In genomic region chr2:160253440-160254296, GRCh38 we compare ENCODE assay signal across 16 cellular contexts. TPM values are rescaled to one million over a fixed set of nuclear protein-coding genes. Genes with fewer than 3 reads are reported as not detected.
DNase-seq lines count a peak whose midpoint lies in the region; ATAC-seq, FAIRE-seq and TF ChIP-seq lines count a peak whose summit lies in the region.
"Had no signal": no experiment of that assay in that cellular context is flagged by ENCODE, and none has a peak within 500 bp of the region (broad histone marks: within the 10 kb centered on the region; RNA-seq: fewer than 3 reads in every experiment).

No MANE protein-coding gene starts in this region.

- H2AFZ ChIP-seq in HepG2 (ENCODE audit: low read length), result no peak overlapping the region

- H3K4me2 ChIP-seq in HepG2 (ENCODE audit: low read depth, low read length), result no peak overlapping the region

- H3K9me3 ChIP-seq in liver (ENCODE audit: control insufficient read depth in 4 of 4, low read length in 3 of 4) (no peaks in the 10 kb centered on the region), HepG2 (ENCODE audit: low read length) (no peaks in the 10 kb centered on the region), sigmoid colon (no peaks in the 10 kb centered on the region)
- H3K9me3 ChIP-seq: upper lobe of right lung had no signal

- in situ Hi-C loops in HepG2 (cut with HindIII; ENCODE audit: extremely low pct_ligation_motif_present, low pct_unique_long_range_greater_than_20kb), result loop anchor here (25.0 kb wide), 1 partner anchor 709 kb away; no protein-coding TSS in a partner anchor

- ATAC-seq in HepG2 (no peak), left lobe of liver (peak; percentile 94), HG03280 (IDR thresholded peaks at IDR 0.05; ENCODE audit: unreplicated experiment) (no peak)
- ATAC-seq: naive thymus-derived CD4-positive, alpha-beta T cell; upper lobe of right lung had no signal

- no peak for FAIRE-seq in HepG2 (lab: Jason Lieb, UNC)
- FAIRE-seq: GM12891, H54 had no signal

- H3K36me3 Mint-ChIP-seq in chondrocyte (ENCODE audit: low read depth), result no peaks in the 10 kb centered on the region
- H3K36me3 Mint-ChIP-seq: naive thymus-derived CD4-positive, alpha-beta T cell had no signal

- H3K9ac ChIP-seq in liver (ENCODE audit: low read depth in 1 of 2, low read length in 2 of 2) (no peak overlapping the region), HepG2 (ENCODE audit: insufficient read depth, low read depth, low read length) (no peak overlapping the region)

- H3K4me1 ChIP-seq in liver (ENCODE audit: control insufficient read depth in 4 of 4, insufficient read depth in 4 of 4, low read length in 3 of 4) (peaks cover 0 to 8% (median 7%) of the 10 kb centered on the region in 4 donors), HepG2 (ENCODE audit: insufficient read depth, low read length) (no peaks in the 10 kb centered on the region), sigmoid colon (peaks cover 0 to 15% (median 6%) of the 10 kb centered on the region in 4 donors)

- BruUV-seq in HepG2 (replicated peaks; lab: Mats Ljungman, UMichigan), result no TSS peak

- H3K27ac ChIP-seq in liver (ENCODE audit: low read depth in 1 of 2, low read length in 2 of 2) (no peak overlapping the region), HepG2 (ENCODE audit: extremely low read length, insufficient read depth, low read length) (no peak overlapping the region), sigmoid colon (no peak overlapping the region)
- H3K27ac ChIP-seq: upper lobe of right lung had no signal

- H3K27ac Mint-ChIP-seq in chondrocyte (ENCODE audit: unreplicated experiment), result peak overlapping the region; percentile 53
- H3K27ac Mint-ChIP-seq: activated CD4-positive, alpha-beta memory T cell treated with anti-CD3 and anti-CD28 coated beads, Interleukin-2, amount 10 ng/mL, durations not matched to agents 7 days and 5 days; naive thymus-derived CD4-positive, alpha-beta T cell had no signal

- TF ChIP-seq RAD21 in liver (IDR thresholded peaks at IDR 0.05), result peak; percentile 20 to 34
- no peak for TF ChIP-seq RAD21 in HepG2 (CRISPR knock-in tag; IDR thresholded peaks at IDR 0.05)

- no peak for TF ChIP-seq EP300 in HepG2 (IDR thresholded peaks at IDR 0.05; ENCODE audit: low read depth in 2 of 2, low read length in 2 of 2)
- TF ChIP-seq EP300 in HepG2 (CRISPR knock-in tag; IDR thresholded peaks at IDR 0.05; ENCODE audit: borderline replicate concordance), result no peak
- TF ChIP-seq EP300 in sigmoid colon (IDR thresholded peaks at IDR 0.05), result no peak

- peaks cover 81% of the 10 kb centered on the region for H3K4me1 Mint-ChIP-seq in chondrocyte (ENCODE audit: low read depth)
- H3K4me1 Mint-ChIP-seq: activated CD4-positive, alpha-beta memory T cell treated with anti-CD3 and anti-CD28 coated beads, Interleukin-2, amount 10 ng/mL, durations not matched to agents 7 days and 5 days had no signal

- intact Hi-C loops in HepG2 (cut with micrococcal nuclease; ENCODE audit: unreplicated experiment), result loop anchor here (2.0 kb wide), 1 partner anchor 809 kb away; no protein-coding TSS in a partner anchor
- intact Hi-C loops in sigmoid colon (cut with DNase I), result loop anchor here (5.0 kb wide), 1 partner anchor 809 kb away; no protein-coding TSS in a partner anchor

- TF ChIP-seq CTCF in liver (IDR thresholded peaks at IDR 0.05; ENCODE audit: low read depth, low read length, missing input control), result no peak
- no peak for TF ChIP-seq CTCF in HepG2 (CRISPR knock-in tag; IDR thresholded peaks at IDR 0.05)
- TF ChIP-seq CTCF in chondrocyte (IDR thresholded peaks at IDR 0.05), result no peak
- TF ChIP-seq CTCF in sigmoid colon (IDR thresholded peaks at IDR 0.05), result no peak

- peak overlapping the region; percentile 4 to 44 (median 5) for H3K4me3 ChIP-seq in liver (ENCODE audit: low read depth in 1 of 3, low read length in 3 of 3)
- no peak overlapping the region for H3K4me3 ChIP-seq in HepG2 (replicated peaks in 1 of 3; ENCODE audit: insufficient read depth in 1 of 3, low read depth in 2 of 3, low read length in 3 of 3)
- no peak overlapping the region for H3K4me3 ChIP-seq in sigmoid colon
- H3K4me3 ChIP-seq: upper lobe of right lung had no signal

- H3K27me3 Mint-ChIP-seq in chondrocyte (ENCODE audit: low read depth), result no peaks in the 10 kb centered on the region

- H3K79me2 ChIP-seq in HepG2 (ENCODE audit: insufficient read depth, low read length), result no peaks in the 10 kb centered on the region

- H3K27me3 ChIP-seq in liver (ENCODE audit: control insufficient read depth in 4 of 4, insufficient read depth in 4 of 4, low read length in 3 of 4), result no peaks in the 10 kb centered on the region
- no peaks in the 10 kb centered on the region for H3K27me3 ChIP-seq in HepG2 (ENCODE audit: control insufficient read depth in 1 of 2, insufficient read depth in 2 of 2, low read length in 2 of 2)
- H3K27me3 ChIP-seq in sigmoid colon, result no peaks in the 10 kb centered on the region
- H3K27me3 ChIP-seq: upper lobe of right lung had no signal

- POLR2A ChIA-PET in HepG2 (lab: Yijun Ruan, JAX), result no interaction called here

- H3K36me3 ChIP-seq in liver (ENCODE audit: control insufficient read depth in 4 of 4, insufficient read depth in 3 of 4, low read depth in 1 of 4, low read length in 3 of 4) (no peaks in the 10 kb centered on the region), HepG2 (replicated peaks in 1 of 2; ENCODE audit: control insufficient read depth in 1 of 2, insufficient read depth in 2 of 2, low read length in 2 of 2) (no peaks in the 10 kb centered on the region), sigmoid colon (no peaks in the 10 kb centered on the region)
- H3K36me3 ChIP-seq: upper lobe of right lung had no signal

- TF ChIP-seq POLR2A in HepG2 (IDR thresholded peaks at IDR 0.05; ENCODE audit: insufficient read depth in 1 of 2, low read depth in 2 of 2, low read length in 2 of 2) (no peak), sigmoid colon (IDR thresholded peaks at IDR 0.05) (no peak)

- CTCF ChIA-PET in HepG2 (lab: Yijun Ruan, JAX; ENCODE audit: low intra/inter-chr PET ratio, low total read pairs), result interaction anchor here (1.9 kb wide), 1 partner anchor 741 kb away, joined by 16 read pairs; no protein-coding TSS in a partner anchor

- H3K4me3 Mint-ChIP-seq in chondrocyte (ENCODE audit: unreplicated experiment), result peak overlapping the region; percentile 47
- H3K4me3 Mint-ChIP-seq: activated CD4-positive, alpha-beta memory T cell treated with anti-CD3 and anti-CD28 coated beads, Interleukin-2, amount 10 ng/mL, durations not matched to agents 7 days and 5 days; naive thymus-derived CD4-positive, alpha-beta T cell had no signal

- H3K9me3 Mint-ChIP-seq in chondrocyte (ENCODE audit: low read depth), result peaks cover 7% of the 10 kb centered on the region
- H3K9me3 Mint-ChIP-seq: activated CD4-positive, alpha-beta memory T cell treated with anti-CD3 and anti-CD28 coated beads, Interleukin-2, amount 10 ng/mL, durations not matched to agents 7 days and 5 days; naive thymus-derived CD4-positive, alpha-beta T cell had no signal

- 36% methylated on average over 9 of the region's 9 CpGs for WGBS in liver
- 37% methylated on average over 9 of the region's 9 CpGs for WGBS in HepG2 (ENCODE audit: low lambda C conversion rate)
- WGBS in sigmoid colon, 2 donors, result 47 to 77% methylated on average over 9 of the region's 9 CpGs

- H4K20me1 ChIP-seq in HepG2 (ENCODE audit: insufficient read depth, low read length), result no peaks in the 10 kb centered on the region

- DNase-seq in HepG2 (ENCODE audit: low spot score) (no peak), chondrocyte (ENCODE audit: low spot score) (no peak), left lobe of liver (ENCODE audit: low spot score) (peak; percentile 52), sigmoid colon (no peak), DMS 273 treated with DMSO at 0.1 percent for 48 hours (lab: John Stamatoyannopoulos, UW) (no peak)
- DNase-seq in effector CD4-positive, alpha-beta T cell, result no peak
- DNase-seq: activated CD4-positive, alpha-beta memory T cell treated with anti-CD3 and anti-CD28 coated beads, Interleukin-2, amount 10 ng/mL, durations not matched to agents 7 days and 5 days; activated naive CD4-positive, alpha-beta T cell treated with Interleukin-2 at 50 U/mL for 16 hours; MM.1S; naive thymus-derived CD4-positive, alpha-beta T cell; NCI-H2107; upper lobe of right lung had no signal

TF ChIP-seq in HepG2, 621 proteins besides CTCF, POLR2A, EP300 and RAD21 (continues in another document):
- TF ChIP-seq RNF2 (conservative IDR thresholded peaks at IDR 0.05; ENCODE audit: low read depth), result no peak

RNA-seq across cellular contexts. Expression of gene ITGB6, which starts 53.6 kb away (rescaled TPM):
- under 1 TPM in 1 of 2 donors, not detected in 1; 0.08 TPM for total RNA-seq in liver
- under 1 TPM; 0.03 to 0.10 TPM for polyA plus RNA-seq in liver
- not detected in 2 replicates for total RNA-seq in HepG2 (2016; rRNA removed; fragmentation: Illumina TruSeq; extraction: Trizol)
- not detected in 2 replicates for total RNA-seq in HepG2 (2016; cell fraction: cytosol; rRNA removed; fragmentation: Illumina TruSeq; extraction: Trizol; ENCODE audit: low read depth)
- not detected in 2 replicates for total RNA-seq in HepG2 (2016; cell fraction: insoluble cytoplasmic fraction; rRNA removed; fragmentation: Illumina TruSeq; extraction: Trizol)
- not detected in 2 replicates for total RNA-seq in HepG2 (2016; cell fraction: membrane; rRNA removed; fragmentation: Illumina TruSeq; extraction: Trizol)
- total RNA-seq in HepG2 (2016; cell fraction: nucleus; rRNA removed; fragmentation: Illumina TruSeq; extraction: Trizol), result not detected in 2 replicates
- polyA plus RNA-seq in HepG2 (2011; rRNA removed), result not detected in 2 replicates
- polyA plus RNA-seq in HepG2 (2011; cell fraction: cytosol; rRNA removed), result not detected in 2 replicates
- polyA plus RNA-seq in HepG2 (2011; cell fraction: nucleus; rRNA removed), result not detected in 2 replicates
- not detected in 2 replicates for polyA plus RNA-seq in HepG2 (2012)
- polyA plus RNA-seq in HepG2 (2016; cell fraction: cytosol; fragmentation: Illumina TruSeq; extraction: Trizol; ENCODE audit: low read depth), result not detected in 2 replicates
- polyA plus RNA-seq in HepG2 (2016; cell fraction: insoluble cytoplasmic fraction; fragmentation: Illumina TruSeq; extraction: Trizol; ENCODE audit: low read depth), result not detected in 2 replicates
- polyA plus RNA-seq in HepG2 (2016; cell fraction: membrane; fragmentation: Illumina TruSeq; extraction: Trizol; ENCODE audit: low read depth), result not detected in 2 replicates
- polyA plus RNA-seq in HepG2 (2016; cell fraction: nucleus; fragmentation: Illumina TruSeq; extraction: Trizol; ENCODE audit: insufficient read depth, low read depth), result not detected in 2 replicates
- polyA minus RNA-seq in HepG2 (2011; rRNA and poly(A)+ RNA removed; ENCODE audit: low replicate concordance), result 0.26 TPM in 1 of 2 replicates, not detected in the other
- not detected in 2 replicates for polyA minus RNA-seq in HepG2 (2011; cell fraction: cytosol; rRNA and poly(A)+ RNA removed)
- polyA minus RNA-seq in HepG2 (2011; cell fraction: nucleus; rRNA and poly(A)+ RNA removed), result not detected in 2 replicates
- total RNA-seq in chondrocyte, result 2.0 to 2.3 TPM (median 2.2 TPM) in 3 replicates
- total RNA-seq in left lobe of liver, result 0.18 TPM
- not detected for total RNA-seq in sigmoid colon
- 1 to 10 TPM; 1.8 to 5.1 (median 2.5) TPM for polyA plus RNA-seq in sigmoid colon
- total RNA-seq: activated CD4-positive, alpha-beta memory T cell treated with anti-CD3 and anti-CD28 coated beads, Interleukin-2, amount 10 ng/mL, durations not matched to agents 7 days and 5 days; naive thymus-derived CD4-positive, alpha-beta T cell had no signal
- polyA plus RNA-seq: naive thymus-derived CD4-positive, alpha-beta T cell had no signal

Comparison
In these comparisons a context has a peak if more than half of its experiments do, and no peak if none do; other contexts are left out.
1. H3K4me3 ChIP-seq: peak in liver (3 of 3); none in HepG2 (0 of 3) and sigmoid colon (0 of 4).